ENCODE assay signal across 21 cellular contexts in genomic region chr16:5450435-5451104, GRCh38.
"Had no signal": no experiment of that assay in that cellular context is flagged by ENCODE, and none has a peak within 500 bp of the region (broad histone marks: within the 10 kb centered on the region; RNA-seq: fewer than 3 reads in every experiment).

No MANE protein-coding gene starts in this region.

- ATAC-seq: activated CD8-positive, alpha-beta T cell treated with anti-CD3 and anti-CD28 coated beads, Interleukin-2, amount 10 ng/mL, durations not matched to agents 7 days and 5 days; effector memory CD8-positive, alpha-beta T cell; natural killer cell treated with Interleukin-12 subunit alpha and Interleukin-12 subunit beta and Interleukin-15 and Interleukin-18, amount 100 ng/mL, for 72 hours; right cardiac atrium had no signal

- H3K27ac Mint-ChIP-seq: activated CD4-positive, alpha-beta T cell treated with anti-CD3 and anti-CD28 coated beads, Interleukin-2, amount 10 ng/mL, durations not matched to agents 24 days and 14 days; activated CD8-positive, alpha-beta T cell treated with anti-CD3 and anti-CD28 coated beads, Interleukin-2, amount 10 ng/mL, durations not matched to agents 7 days and 5 days; activated T-helper 1 cell treated with anti-CD3 and anti-CD28 coated beads, Interleukin-12 subunit alpha, Interleukin-12 subunit beta, Interleukin-2, Interleukin-4 antibody, amounts not matched to agents 30 ng/mL and 10 ng/mL and 1 ng/mL, durations not matched to agents 14 hours and 24 hours and 36 hours; effector memory CD8-positive, alpha-beta T cell; natural killer cell treated with Interleukin-12 subunit alpha and Interleukin-12 subunit beta and Interleukin-15 and Interleukin-18, amount 100 ng/mL, for 72 hours had no signal

- H3K4me3 Mint-ChIP-seq: activated CD4-positive, alpha-beta T cell treated with anti-CD3 and anti-CD28 coated beads, Interleukin-2, amount 10 ng/mL, durations not matched to agents 24 days and 14 days; activated CD8-positive, alpha-beta T cell treated with anti-CD3 and anti-CD28 coated beads, Interleukin-2, amount 10 ng/mL, durations not matched to agents 7 days and 5 days; activated T-helper 1 cell treated with anti-CD3 and anti-CD28 coated beads, Interleukin-12 subunit alpha, Interleukin-12 subunit beta, Interleukin-2, Interleukin-4 antibody, amounts not matched to agents 30 ng/mL and 10 ng/mL and 1 ng/mL, durations not matched to agents 14 hours and 24 hours and 36 hours; effector memory CD8-positive, alpha-beta T cell; natural killer cell treated with Interleukin-12 subunit alpha and Interleukin-12 subunit beta and Interleukin-15 and Interleukin-18, amount 100 ng/mL, for 72 hours had no signal

- H3K4me3 ChIP-seq: prostate gland, transverse colon had no signal

- H3K27me3 ChIP-seq: transverse colon had no signal

- H3K27me3 Mint-ChIP-seq: activated CD4-positive, alpha-beta T cell treated with anti-CD3 and anti-CD28 coated beads, Interleukin-2, amount 10 ng/mL, durations not matched to agents 24 days and 14 days had no signal

- H3K4me1 ChIP-seq: prostate gland, transverse colon had no signal

- H3K36me3 Mint-ChIP-seq: natural killer cell treated with Interleukin-12 subunit alpha and Interleukin-12 subunit beta and Interleukin-15 and Interleukin-18, amount 100 ng/mL, for 72 hours had no signal

- H3K9me3 Mint-ChIP-seq: activated CD4-positive, alpha-beta T cell treated with anti-CD3 and anti-CD28 coated beads, Interleukin-2, amount 10 ng/mL, durations not matched to agents 24 days and 14 days; activated T-helper 1 cell treated with anti-CD3 and anti-CD28 coated beads, Interleukin-12 subunit alpha, Interleukin-12 subunit beta, Interleukin-2, Interleukin-4 antibody, amounts not matched to agents 30 ng/mL and 10 ng/mL and 1 ng/mL, durations not matched to agents 14 hours and 24 hours and 36 hours; natural killer cell treated with Interleukin-12 subunit alpha and Interleukin-12 subunit beta and Interleukin-15 and Interleukin-18, amount 100 ng/mL, for 72 hours had no signal

- DNase-seq: activated CD4-positive, alpha-beta T cell treated with anti-CD3 and anti-CD28 coated beads, Interleukin-2, amount 10 ng/mL, durations not matched to agents 24 days and 14 days; activated CD4-positive, CD25-positive, alpha-beta regulatory T cell; activated CD8-positive, alpha-beta T cell treated with anti-CD3 and anti-CD28 coated beads, Interleukin-2, amount 10 ng/mL, durations not matched to agents 7 days and 5 days; activated naive CD4-positive, alpha-beta T cell; anterior cingulate cortex; cerebellar nuclear complex; effector memory CD8-positive, alpha-beta T cell; foreskin melanocyte; head of caudate nucleus; occipital lobe; right cardiac atrium; small intestine; stimulated activated CD4-positive, alpha-beta T cell treated with anti-CD3 and anti-CD28 coated beads, Interleukin-4, amount 100 ng/mL, for 4 hours; stimulated activated CD8-positive, alpha-beta memory T cell treated with anti-CD3 and anti-CD28 coated beads, Interleukin-4, amount 100 ng/mL, for 48 hours; stimulated activated naive CD4-positive, alpha-beta T cell treated with Interleukin-2 at 50 U/mL for 16 hours; transverse colon had no signal

- H3K4me1 Mint-ChIP-seq: activated CD4-positive, alpha-beta T cell treated with anti-CD3 and anti-CD28 coated beads, Interleukin-2, amount 10 ng/mL, durations not matched to agents 24 days and 14 days had no signal

- H3K27ac ChIP-seq: epithelial cell of prostate, prostate gland, transverse colon had no signal

- H3K9me3 ChIP-seq: prostate gland, transverse colon had no signal

- FAIRE-seq: small intestine, TTC549 had no signal

- H3K36me3 ChIP-seq: prostate gland, transverse colon had no signal
